ENCODE assay signal across 8 cellular contexts in the genomic region with DNA sequence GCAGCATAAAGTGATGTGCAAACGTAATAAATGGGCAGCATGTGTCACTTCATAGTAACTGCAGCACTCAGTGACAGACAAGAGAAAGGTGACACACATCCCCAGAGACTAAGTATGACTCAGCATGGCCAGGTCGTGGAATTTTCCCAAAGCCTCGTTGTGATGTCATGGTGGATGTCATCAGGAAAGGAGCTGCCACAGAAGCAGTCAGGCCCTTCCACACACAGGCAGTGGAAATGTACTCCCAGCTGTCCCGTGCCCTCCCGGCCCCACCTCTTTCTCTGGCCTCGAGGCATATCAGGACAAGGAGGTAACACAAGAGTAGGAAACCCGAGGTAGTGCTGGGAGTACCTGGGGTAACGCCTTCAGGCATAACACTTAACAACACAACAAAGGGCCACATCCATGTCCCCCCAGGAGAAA. TPM values are rescaled to one million over a fixed set of nuclear protein-coding genes. Genes with fewer than 3 reads are reported as not detected.
DNase-seq lines count a peak whose midpoint lies in the region; ATAC-seq and TF ChIP-seq lines count a peak whose summit lies in the region.

No MANE protein-coding gene starts in this region.

- ATAC-seq in PC-3 (peak; percentile 94), omental fat pad (ENCODE audit: low FRiP score) (no peak)

- H3K9me3 ChIP-seq in PC-3 (ENCODE audit: low read length) = no peaks in the 10 kb centered on the region
- no peaks in the 10 kb centered on the region for H3K9me3 ChIP-seq in testis

- H3K4me3 ChIP-seq in PC-3 (ENCODE audit: low read length) (no peak overlapping the region), epithelial cell of esophagus (ENCODE audit: low read length) (no peak overlapping the region), testis (no peak overlapping the region)

- H4K20me1 ChIP-seq in PC-3 (ENCODE audit: low read length) = no peaks in the 10 kb centered on the region

- intact Hi-C loops in PC-3 (cut with micrococcal nuclease) = no loop called here
- intact Hi-C loops in testis (cut with DNase I; ENCODE audit: low total_unique reads) = no loop called here

- no peak for TF ChIP-seq POLR2A in testis (IDR thresholded peaks at IDR 0.05)

- POLR2A ChIA-PET in PC-3 (lab: Charles Lee; ENCODE audit: unreplicated experiment) = no interaction called here

- no peaks in the 10 kb centered on the region for H3K79me2 ChIP-seq in PC-3 (ENCODE audit: low read length)

- no peaks in the 10 kb centered on the region for H3K9me2 ChIP-seq in PC-3 (replicated peaks; ENCODE audit: low read length)

- CTCF ChIA-PET in PC-3 (lab: Charles Lee) = interaction anchor here (1.2 kb wide), 1 partner anchor 69 kb away, joined by 3 read pairs; no protein-coding TSS in a partner anchor

- H2AFZ ChIP-seq in PC-3 (ENCODE audit: low read length) = peak overlapping the region; percentile 40

- no peaks in the 10 kb centered on the region for H3F3A ChIP-seq in PC-3 (ENCODE audit: low read length, unreplicated experiment)

- H3K36me3 ChIP-seq in PC-3 (ENCODE audit: low read depth, low read length) (no peaks in the 10 kb centered on the region), testis (ENCODE audit: low read depth, missing control alignments) (no peaks in the 10 kb centered on the region)

- 66 to 73% methylated on average over 7 to 8 of the region's 8 CpGs for WGBS in testis, 2 donors

- H3K27me3 ChIP-seq in PC-3 (ENCODE audit: low read length) (no peaks in the 10 kb centered on the region), testis (no peaks in the 10 kb centered on the region)

- H3K4me1 ChIP-seq in PC-3 (ENCODE audit: insufficient read depth, low read length) = peaks cover 13% of the 10 kb centered on the region
- H3K4me1 ChIP-seq in testis = no peaks in the 10 kb centered on the region

- DNase-seq in NCI-H2029 (lab: John Stamatoyannopoulos, UW) (peak; percentile 19), NCI-H2029 treated with DMSO at 0.1 percent for 48 hours (lab: John Stamatoyannopoulos, UW) (no peak), PC-3 (peak; percentile 94), epithelial cell of esophagus (ENCODE audit: low read depth) (peak; percentile 81), pulmonary artery endothelial cell (ENCODE audit: low read depth, low spot score) (peak; percentile 40), NCI-H187 treated with DMSO at 0.1 percent for 48 hours (lab: John Stamatoyannopoulos, UW) (no peak), omental fat pad (ENCODE audit: low spot score) (no peak), testis (no peak)

- TF ChIP-seq CTCF in PC-3 (conservative IDR thresholded peaks at IDR 0.05; ENCODE audit: low read depth, low read length) (no peak), epithelial cell of esophagus (IDR thresholded peaks at IDR 0.05; ENCODE audit: insufficient read depth, low read depth, low read length, missing control alignments) (no peak), omental fat pad (IDR thresholded peaks at IDR 0.05) (no peak), testis (IDR thresholded peaks at IDR 0.05) (no peak)

- peak overlapping the region; percentile 78 for H3K27ac ChIP-seq in PC-3 (ENCODE audit: low read length)
- no peak overlapping the region for H3K27ac ChIP-seq in testis

- peak overlapping the region; percentile 39; the same call in 1 of the 2 replicates for H3K9ac ChIP-seq in PC-3 (ENCODE audit: low read length)

- BruUV-seq in PC-3 (replicated peaks; lab: Mats Ljungman, UMichigan) = no TSS peak

- no peak overlapping the region for H3K4me2 ChIP-seq in PC-3 (ENCODE audit: low read length)

RNA-seq across cellular contexts. Expression of a gene that starts 8.1 kb away (rescaled TPM):
- 24.5 and 39.7 TPM in 2 replicates for total RNA-seq in PC-3 (2014; rRNA removed)
- 6.9 and 27.3 TPM in 2 replicates for total RNA-seq in pulmonary artery endothelial cell
- 100 to 1,000 TPM in 3 of 4 donors, 10 to 100 TPM in 1; 91.0 to 240 (median 134) TPM for total RNA-seq in omental fat pad
- 10 to 100 TPM; 40.9 to 46.0 TPM for total RNA-seq in testis
- 53.1 TPM for polyA plus RNA-seq in testis (ENCODE audit: insufficient read depth, low read depth, low replicate concordance)

RNA-seq across cellular contexts. Expression of a gene that starts 25.0 kb away (rescaled TPM):
- not detected in 2 replicates for total RNA-seq in PC-3 (2014; rRNA removed)
- not detected in 2 replicates for total RNA-seq in pulmonary artery endothelial cell
- not detected for total RNA-seq in omental fat pad
- total RNA-seq in testis = under 1 TPM in 1 of 2 donors, not detected in 1; 0.25 TPM
- not detected for polyA plus RNA-seq in testis (ENCODE audit: insufficient read depth, low read depth, low replicate concordance)

Comparison
In these comparisons a context has a peak if more than half of its experiments do, and no peak if none do; other contexts are left out.
1. DNase-seq: peak in NCI-H2029 (single experiment), PC-3 (single experiment), epithelial cell of esophagus (single experiment) and pulmonary artery endothelial cell (single experiment); none in NCI-H2029 treated with DMSO at 0.1 percent for 48 hours (single experiment), NCI-H187 treated with DMSO at 0.1 percent for 48 hours (single experiment), omental fat pad (single experiment) and testis (single experiment).